Comparison of ENCODE assay signal across 33 cellular contexts in the genomic region with DNA sequence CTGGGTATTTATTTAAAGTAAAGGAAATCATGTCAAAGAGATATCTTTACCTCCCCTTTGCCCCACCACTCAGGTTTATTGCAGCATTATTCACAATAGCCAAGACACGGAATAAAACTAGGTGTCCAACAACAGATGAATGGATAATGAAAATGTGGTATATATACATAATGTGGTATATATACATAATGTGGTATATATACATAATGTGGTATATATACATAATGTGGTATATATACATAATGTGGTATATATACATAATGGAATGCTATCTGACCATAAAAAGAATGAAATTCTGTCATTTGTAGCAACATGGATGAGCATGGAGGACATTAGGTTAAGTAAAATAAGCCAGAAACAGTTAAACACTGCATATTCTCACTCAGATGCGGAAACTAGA.
"Had no signal": no experiment of that assay in that cellular context is flagged by ENCODE, and none has a peak within 500 bp of the region (broad histone marks: within the 10 kb centered on the region; RNA-seq: fewer than 3 reads in every experiment).

No MANE protein-coding gene starts in this region.

- ATAC-seq: activated CD8-positive, alpha-beta T cell treated with anti-CD3 and anti-CD28 coated beads for 36 hours; activated naive CD4-positive, alpha-beta T cell treated with anti-CD3 and anti-CD28 coated beads, Interleukin-2, amount 50 U/mL, for 72 hours; activated T-cell treated with anti-CD3 and anti-CD28 coated beads, Interleukin-2, amount 50 U/mL, for 4 hours; activated T-helper 17 cell treated with anti-CD3 and anti-CD28 coated beads, Interleukin-2, amount 50 U/mL, for 72 hours; body of pancreas had no signal

- H3K27ac ChIP-seq: adrenal gland, body of pancreas, brain microvascular endothelial cell, breast epithelium, VCaP had no signal

- H3K36me3 ChIP-seq: adrenal gland, brain microvascular endothelial cell, breast epithelium had no signal

- H3K9me3 ChIP-seq: adrenal gland, body of pancreas, breast epithelium had no signal

- FAIRE-seq: astrocyte, TTC549 had no signal

- DNase-seq: activated B cell treated with CpG ODN at 0.5 μM for 24 hours; activated CD4-positive, alpha-beta memory T cell treated with anti-CD3 and anti-CD28 coated beads for 36 hours; activated CD4-positive, alpha-beta T cell treated with anti-CD3 and anti-CD28 coated beads for 4 hours; activated CD4-positive, alpha-beta T cell treated with anti-CD3 and anti-CD28 coated beads, Interleukin-2, amount 10 ng/mL, durations not matched to agents 24 days and 14 days; activated CD4-positive, alpha-beta T cell treated with anti-CD3 and anti-CD28 coated beads, Interleukin-2, amount 50 U/mL, for 1 hour; activated CD4-positive, alpha-beta T cell treated with anti-CD3 and anti-CD28 coated beads, Interleukin-2, amount 50 U/mL, for 4 hours; activated CD4-positive, CD25-positive, alpha-beta regulatory T cell treated with anti-CD3 and anti-CD28 coated beads, Interleukin-2, amount 50 U/mL, for 72 hours; activated CD8-positive, alpha-beta memory T cell treated with anti-CD3 and anti-CD28 coated beads, Interleukin-2, amount 50 U/mL, for 4 hours; activated CD8-positive, alpha-beta T cell treated with anti-CD3 and anti-CD28 coated beads for 36 hours; activated effector memory CD4-positive, alpha-beta T cell treated with anti-CD3 and anti-CD28 coated beads, Interleukin-2, amount 50 U/mL, for 16 hours; activated gamma-delta T cell treated with Interleukin-2 at 50 U/mL for 16 hours; activated naive CD4-positive, alpha-beta T cell; activated naive CD4-positive, alpha-beta T cell treated with anti-CD3 and anti-CD28 coated beads for 36 hours; activated naive CD4-positive, alpha-beta T cell treated with anti-CD3 and anti-CD28 coated beads, Interleukin-2, amount 50 U/mL, for 16 hours; activated naive CD8-positive, alpha-beta T cell treated with anti-CD3 and anti-CD28 coated beads for 36 hours; activated T-cell treated with anti-CD3 and anti-CD28 coated beads for 4 hours; activated T-cell treated with anti-CD3 and anti-CD28 coated beads, Interleukin-2, amount 50 U/mL, for 1 hour; activated T-cell treated with anti-CD3 and anti-CD28 coated beads, Interleukin-2, amount 50 U/mL, for 4 hours; adrenal gland; amniotic stem cell; aorta; body of pancreas; brain microvascular endothelial cell; central memory CD4-positive, alpha-beta T cell; T-helper 1 cell; T-helper 2 cell; T-helper 9 cell had no signal

- H3K4me1 ChIP-seq: adrenal gland, body of pancreas, breast epithelium had no signal

- H3K4me3 ChIP-seq: adrenal gland, body of pancreas, breast epithelium had no signal
